Comparison of ENCODE assay signal across 8 cellular contexts in genomic region chr16:24731722-24732419, GRCh38. TPM values are rescaled to one million over a fixed set of nuclear protein-coding genes. Genes with fewer than 3 reads are reported as not detected.
A peak's percentile ranks its signal among the peaks of the same experiment; 100 is the strongest.
DNase-seq lines count a peak whose midpoint lies in the region; ATAC-seq, FAIRE-seq and TF ChIP-seq lines count a peak whose summit lies in the region.

No MANE protein-coding gene starts in this region.

- FAIRE-seq in HepG2 (lab: Jason Lieb, UNC), result peak; percentile 21

- peaks cover 82% of the 10 kb centered on the region for H3K79me2 ChIP-seq in mammary epithelial cell (ENCODE audit: insufficient read depth, low read length)
- peaks cover 69% of the 10 kb centered on the region for H3K79me2 ChIP-seq in HepG2 (ENCODE audit: insufficient read depth, low read length)

- H3K4me1 ChIP-seq in mammary epithelial cell (ENCODE audit: insufficient read depth, low read length) (peaks cover 28% of the 10 kb centered on the region), HepG2 (ENCODE audit: insufficient read depth, low read length) (peaks cover 73% of the 10 kb centered on the region), testis (peaks cover 52% of the 10 kb centered on the region)

- intact Hi-C loops in activated CD4-positive, alpha-beta T cell treated with anti-CD3 and anti-CD28 coated beads, Interleukin-2, amount 10 ng/mL, durations not matched to agents 24 days and 14 days (cut with micrococcal nuclease), result loop anchor here (2.0 to 5.0 kb wide), 2 partner anchors 21 to 190 kb away; no protein-coding TSS in a partner anchor
- intact Hi-C loops in mammary epithelial cell (cut with micrococcal nuclease) (no loop called here), HepG2 (cut with micrococcal nuclease; ENCODE audit: unreplicated experiment) (loop anchor here (2.0 kb wide), 1 partner anchor 191 kb away; no protein-coding TSS in a partner anchor), testis (cut with DNase I; ENCODE audit: low total_unique reads) (no loop called here)

- peak overlapping the region in 2 of 3 experiments; percentile 85 to 96 for H3K4me3 ChIP-seq in mammary epithelial cell (replicated peaks in 1 of 3; ENCODE audit: insufficient read depth in 1 of 3, low read depth in 2 of 3, low read length in 3 of 3)
- peak overlapping the region; percentile 92 to 99 (median 96); a peak in 5 of 6 replicates for H3K4me3 ChIP-seq in HepG2 (replicated peaks in 1 of 3; ENCODE audit: insufficient read depth in 1 of 3, low read depth in 2 of 3, low read length in 3 of 3)
- peak overlapping the region; percentile 67 to 88 for H3K4me3 ChIP-seq in testis

- peak overlapping the region; percentile 40 for H3K4me3 Mint-ChIP-seq in activated CD4-positive, alpha-beta T cell treated with anti-CD3 and anti-CD28 coated beads, Interleukin-2, amount 10 ng/mL, durations not matched to agents 24 days and 14 days

- 23% methylated on average over 8 of the region's 8 CpGs for WGBS in mammary epithelial cell (ENCODE audit: low coverage, missing lambda C conversion rate)
- 16% methylated on average over 8 of the region's 8 CpGs for WGBS in HepG2 (ENCODE audit: low lambda C conversion rate)
- 12 to 13% methylated on average over 8 of the region's 8 CpGs for WGBS in testis, 2 donors

- peak overlapping the region; percentile 21 for H3K27ac Mint-ChIP-seq in activated CD4-positive, alpha-beta T cell treated with anti-CD3 and anti-CD28 coated beads, Interleukin-2, amount 10 ng/mL, durations not matched to agents 24 days and 14 days

- H3K27me3 ChIP-seq in mammary epithelial cell (ENCODE audit: insufficient read depth, low read length), result no peaks in the 10 kb centered on the region
- no peaks in the 10 kb centered on the region; a peak in 1 of 5 replicates for H3K27me3 ChIP-seq in HepG2 (ENCODE audit: control insufficient read depth in 1 of 2, insufficient read depth in 2 of 2, low read length in 2 of 2)
- no peaks in the 10 kb centered on the region for H3K27me3 ChIP-seq in testis

- dilution Hi-C loops in mammary epithelial cell (cut with HindIII; ENCODE audit: low sequenced_read_pairs), result no loop called here

- TF ChIP-seq CTCF in mammary epithelial cell (conservative IDR thresholded peaks at IDR 0.05 in 1 of 2, IDR thresholded peaks at IDR 0.05 in 1 of 2; ENCODE audit: extremely low read depth in 1 of 2, insufficient read depth in 1 of 2, low read depth in 1 of 2, low read length in 2 of 2) (no peak), HepG2 (CRISPR knock-in tag; IDR thresholded peaks at IDR 0.05) (no peak), testis (IDR thresholded peaks at IDR 0.05) (no peak)

- DNase-seq in activated CD4-positive, alpha-beta T cell treated with anti-CD3 and anti-CD28 coated beads, Interleukin-2, amount 10 ng/mL, durations not matched to agents 24 days and 14 days, result peak; percentile 60
- no peak for DNase-seq in activated CD4-positive, alpha-beta T cell treated with anti-CD3 and anti-CD28 coated beads for 48 hours
- DNase-seq in mammary epithelial cell, result no peak
- DNase-seq in HepG2 (ENCODE audit: low spot score), result peak; percentile 83
- peak; percentile 67 for DNase-seq in testis
- no peak for DNase-seq in HPDE6-E6E7 (ENCODE audit: extremely low spot score)
- no peak for DNase-seq in stimulated activated CD4-positive, alpha-beta T cell treated with anti-CD3 and anti-CD28 coated beads, Interleukin-2, amount 100 ng/mL, for 48 hours

- TF ChIP-seq POLR2A in HepG2 (IDR thresholded peaks at IDR 0.05; ENCODE audit: insufficient read depth in 1 of 2, low read depth in 2 of 2, low read length in 2 of 2) (peak; percentile 42 to 66; a peak in 3 of 4 replicates), testis (IDR thresholded peaks at IDR 0.05) (no peak)

- H3K9ac ChIP-seq in mammary epithelial cell (ENCODE audit: insufficient read depth, low read length) (no peak overlapping the region), HepG2 (ENCODE audit: insufficient read depth, low read depth, low read length) (peak overlapping the region; percentile 89)

- BruUV-seq in mammary epithelial cell (replicated peaks; lab: Mats Ljungman, UMichigan), result no TSS peak
- no TSS peak for BruUV-seq in HepG2 (replicated peaks; lab: Mats Ljungman, UMichigan)

- TF ChIP-seq EP300 in HepG2 (IDR thresholded peaks at IDR 0.05; ENCODE audit: low read depth in 2 of 2, low read length in 2 of 2) (peak in 1 of 2 experiments; percentile 46; a peak in 2 of 4 replicates), HepG2 (CRISPR knock-in tag; IDR thresholded peaks at IDR 0.05; ENCODE audit: borderline replicate concordance) (no peak)

- peak overlapping the region; percentile 98 for H3K4me2 ChIP-seq in mammary epithelial cell (ENCODE audit: insufficient read depth, low read depth, low read length)
- peak overlapping the region; percentile 72 for H3K4me2 ChIP-seq in HepG2 (ENCODE audit: low read depth, low read length)

- CTCF ChIA-PET in mammary epithelial cell (lab: Charles Lee; ENCODE audit: low non-redundant PET), result interaction anchor here (0.6 kb wide), 1 partner anchor 1004 kb away, joined by 3 read pairs; no protein-coding TSS in a partner anchor
- CTCF ChIA-PET in HepG2 (lab: Yijun Ruan, JAX; ENCODE audit: low intra/inter-chr PET ratio, low total read pairs), result no interaction called here

- H3K27ac ChIP-seq in mammary epithelial cell (ENCODE audit: insufficient read depth, low read depth, low read length) (no peak overlapping the region), HepG2 (ENCODE audit: extremely low read length, insufficient read depth, low read length) (peak overlapping the region; percentile 87), testis (peak overlapping the region; percentile 28 to 91)

- ATAC-seq in HepG2, result peak; percentile 81
- no peak for ATAC-seq in HG03565 (IDR thresholded peaks at IDR 0.05; ENCODE audit: unreplicated experiment)

- H3K36me3 ChIP-seq in mammary epithelial cell (ENCODE audit: insufficient read depth, low read length), result peaks cover 7% of the 10 kb centered on the region
- H3K36me3 ChIP-seq in HepG2 (replicated peaks in 1 of 2; ENCODE audit: control insufficient read depth in 1 of 2, insufficient read depth in 2 of 2, low read length in 2 of 2), result peaks cover 2 to 24% of the 10 kb centered on the region in 2 experiments; a peak in 4 of 5 replicates
- no peaks in the 10 kb centered on the region for H3K36me3 ChIP-seq in testis (ENCODE audit: low read depth, missing control alignments)

- H4K20me1 ChIP-seq in mammary epithelial cell (ENCODE audit: insufficient read depth, low read length) (no peaks in the 10 kb centered on the region), HepG2 (ENCODE audit: insufficient read depth, low read length) (peaks cover 24% of the 10 kb centered on the region)

- H3K36me3 Mint-ChIP-seq in activated CD4-positive, alpha-beta T cell treated with anti-CD3 and anti-CD28 coated beads, Interleukin-2, amount 10 ng/mL, durations not matched to agents 24 days and 14 days (ENCODE audit: low read depth), result peaks cover 39% of the 10 kb centered on the region

- in situ Hi-C loops in mammary epithelial cell (cut with MboI; ENCODE audit: low sequenced_read_pairs in 2 of 2), result no loop called here
- in situ Hi-C loops in HepG2 (cut with HindIII; ENCODE audit: extremely low pct_ligation_motif_present, low pct_unique_long_range_greater_than_20kb), result no loop called here

- H3K9me3 ChIP-seq in mammary epithelial cell (replicated peaks; ENCODE audit: insufficient read depth, low read length) (no peaks in the 10 kb centered on the region), HepG2 (ENCODE audit: low read length) (no peaks in the 10 kb centered on the region), testis (no peaks in the 10 kb centered on the region)

- no peak overlapping the region for H2AFZ ChIP-seq in mammary epithelial cell (ENCODE audit: low read depth, low read length)
- no peak overlapping the region for H2AFZ ChIP-seq in HepG2 (ENCODE audit: low read length)

- POLR2A ChIA-PET in HepG2 (lab: Yijun Ruan, JAX), result no interaction called here

- H3K4me1 Mint-ChIP-seq in activated CD4-positive, alpha-beta T cell treated with anti-CD3 and anti-CD28 coated beads, Interleukin-2, amount 10 ng/mL, durations not matched to agents 24 days and 14 days, result peaks cover 38% of the 10 kb centered on the region

- TF ChIP-seq RAD21 in HepG2 (CRISPR knock-in tag; IDR thresholded peaks at IDR 0.05), result peak; percentile 39; the same call in 1 of the 2 replicates

- H3K27me3 Mint-ChIP-seq in activated CD4-positive, alpha-beta T cell treated with anti-CD3 and anti-CD28 coated beads, Interleukin-2, amount 10 ng/mL, durations not matched to agents 24 days and 14 days, result peaks cover 2% of the 10 kb centered on the region

- H3K9me3 Mint-ChIP-seq in activated CD4-positive, alpha-beta T cell treated with anti-CD3 and anti-CD28 coated beads, Interleukin-2, amount 10 ng/mL, durations not matched to agents 24 days and 14 days, result no peaks in the 10 kb centered on the region

RNA-seq across cellular contexts. Expression of gene TNRC6A, which starts 2.4 kb away (rescaled TPM):
- total RNA-seq in activated CD4-positive, alpha-beta T cell treated with anti-CD3 and anti-CD28 coated beads, Interleukin-2, amount 10 ng/mL, durations not matched to agents 24 days and 14 days, result 52.9 and 54.2 TPM in 2 replicates
- total RNA-seq in mammary epithelial cell, result 10 to 100 TPM; 21.3 to 36.9 TPM
- polyA plus RNA-seq in mammary epithelial cell, result 22.3 TPM
- 45.5 TPM for polyA minus RNA-seq in mammary epithelial cell
- total RNA-seq in HepG2 (2016; rRNA removed; fragmentation: Illumina TruSeq; extraction: Trizol), result 26.7 and 30.9 TPM in 2 replicates
- 6.9 and 8.1 TPM in 2 replicates for total RNA-seq in HepG2 (2016; cell fraction: cytosol; rRNA removed; fragmentation: Illumina TruSeq; extraction: Trizol; ENCODE audit: low read depth)
- 24.9 and 33.4 TPM in 2 replicates for total RNA-seq in HepG2 (2016; cell fraction: insoluble cytoplasmic fraction; rRNA removed; fragmentation: Illumina TruSeq; extraction: Trizol)
- total RNA-seq in HepG2 (2016; cell fraction: membrane; rRNA removed; fragmentation: Illumina TruSeq; extraction: Trizol), result 10.5 and 13.0 TPM in 2 replicates
- 75.1 and 92.8 TPM in 2 replicates for total RNA-seq in HepG2 (2016; cell fraction: nucleus; rRNA removed; fragmentation: Illumina TruSeq; extraction: Trizol)
- polyA plus RNA-seq in HepG2 (2011; rRNA removed), result 43.6 and 49.2 TPM in 2 replicates
- polyA plus RNA-seq in HepG2 (2011; cell fraction: cytosol; rRNA removed), result 25.1 and 25.7 TPM in 2 replicates
- 154 and 160 TPM in 2 replicates for polyA plus RNA-seq in HepG2 (2011; cell fraction: nucleus; rRNA removed)
- 30.0 and 33.6 TPM in 2 replicates for polyA plus RNA-seq in HepG2 (2012)
- polyA plus RNA-seq in HepG2 (2016; cell fraction: cytosol; fragmentation: Illumina TruSeq; extraction: Trizol; ENCODE audit: low read depth), result 0.53 and 1.5 TPM in 2 replicates
- 17.2 and 18.0 TPM in 2 replicates for polyA plus RNA-seq in HepG2 (2016; cell fraction: insoluble cytoplasmic fraction; fragmentation: Illumina TruSeq; extraction: Trizol; ENCODE audit: low read depth)
- polyA plus RNA-seq in HepG2 (2016; cell fraction: membrane; fragmentation: Illumina TruSeq; extraction: Trizol; ENCODE audit: low read depth), result 1.1 and 1.6 TPM in 2 replicates
- 103 and 113 TPM in 2 replicates for polyA plus RNA-seq in HepG2 (2016; cell fraction: nucleus; fragmentation: Illumina TruSeq; extraction: Trizol; ENCODE audit: insufficient read depth, low read depth)
- 70.9 TPM in 2 replicates for polyA minus RNA-seq in HepG2 (2011; rRNA and poly(A)+ RNA removed; ENCODE audit: low replicate concordance)
- 19.3 and 29.4 TPM in 2 replicates for polyA minus RNA-seq in HepG2 (2011; cell fraction: cytosol; rRNA and poly(A)+ RNA removed)
- polyA minus RNA-seq in HepG2 (2011; cell fraction: nucleus; rRNA and poly(A)+ RNA removed), result 205 and 259 TPM in 2 replicates
- total RNA-seq in testis, result 100 to 1,000 TPM in 1 of 2 donors, 10 to 100 TPM in 1; 94.1 to 103 TPM
- 32.3 TPM for polyA plus RNA-seq in testis (ENCODE audit: insufficient read depth, low read depth, low replicate concordance)

Comparison
In these comparisons a context has a peak if more than half of its experiments do, and no peak if none do; other contexts are left out.
1. DNase-seq: peak in activated CD4-positive, alpha-beta T cell treated with anti-CD3 and anti-CD28 coated beads, Interleukin-2, amount 10 ng/mL, durations not matched to agents 24 days and 14 days (single experiment), HepG2 (single experiment) and testis (single experiment); none in activated CD4-positive, alpha-beta T cell treated with anti-CD3 and anti-CD28 coated beads for 48 hours (single experiment), mammary epithelial cell (single experiment), HPDE6-E6E7 (single experiment) and stimulated activated CD4-positive, alpha-beta T cell treated with anti-CD3 and anti-CD28 coated beads, Interleukin-2, amount 100 ng/mL, for 48 hours (0 of 2).
2. intact Hi-C loops: an anchor here in activated CD4-positive, alpha-beta T cell treated with anti-CD3 and anti-CD28 coated beads, Interleukin-2, amount 10 ng/mL, durations not matched to agents 24 days and 14 days (2.0 to 5.0 kb wide) and HepG2 (2.0 kb wide); none called in mammary epithelial cell and testis.
3. Peak in every context shown above with its lines, with median percentiles within 50 percentile points of each other: H3K4me3 ChIP-seq.